1 cellular context compared by ENCODE assay signal in the genomic region with DNA sequence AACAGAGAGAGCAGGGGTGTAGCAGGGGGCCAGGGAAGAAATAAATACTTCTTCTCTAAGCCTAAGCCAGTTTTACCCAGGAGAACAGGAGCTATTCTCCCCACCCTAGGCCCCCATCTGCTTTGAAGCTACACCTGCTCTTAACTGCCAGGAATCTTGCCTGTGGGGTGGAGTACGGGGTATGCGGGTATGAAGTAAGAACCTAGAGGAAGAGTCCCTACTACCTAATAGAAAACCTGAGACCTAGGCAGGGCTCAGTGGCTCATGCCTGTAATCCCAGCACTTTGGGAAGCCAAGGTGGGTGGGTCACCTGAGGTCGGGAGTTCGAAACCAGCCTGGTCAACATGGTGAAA.
TF ChIP-seq lines count a peak whose summit lies in the region.

No MANE protein-coding gene starts in this region.

TF ChIP-seq in HepG2, 621 proteins besides CTCF, POLR2A, EP300 and RAD21:
- TF ChIP-seq, protein P1, sequence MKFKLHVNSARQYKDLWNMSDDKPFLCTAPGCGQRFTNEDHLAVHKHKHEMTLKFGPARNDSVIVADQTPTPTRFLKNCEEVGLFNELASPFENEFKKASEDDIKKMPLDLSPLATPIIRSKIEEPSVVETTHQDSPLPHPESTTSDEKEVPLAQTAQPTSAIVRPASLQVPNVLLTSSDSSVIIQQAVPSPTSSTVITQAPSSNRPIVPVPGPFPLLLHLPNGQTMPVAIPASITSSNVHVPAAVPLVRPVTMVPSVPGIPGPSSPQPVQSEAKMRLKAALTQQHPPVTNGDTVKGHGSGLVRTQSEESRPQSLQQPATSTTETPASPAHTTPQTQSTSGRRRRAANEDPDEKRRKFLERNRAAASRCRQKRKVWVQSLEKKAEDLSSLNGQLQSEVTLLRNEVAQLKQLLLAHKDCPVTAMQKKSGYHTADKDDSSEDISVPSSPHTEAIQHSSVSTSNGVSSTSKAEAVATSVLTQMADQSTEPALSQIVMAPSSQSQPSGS (CRISPR knock-in tag; IDR thresholded peaks at IDR 0.05) = no peak
- TF ChIP-seq, protein P2, sequence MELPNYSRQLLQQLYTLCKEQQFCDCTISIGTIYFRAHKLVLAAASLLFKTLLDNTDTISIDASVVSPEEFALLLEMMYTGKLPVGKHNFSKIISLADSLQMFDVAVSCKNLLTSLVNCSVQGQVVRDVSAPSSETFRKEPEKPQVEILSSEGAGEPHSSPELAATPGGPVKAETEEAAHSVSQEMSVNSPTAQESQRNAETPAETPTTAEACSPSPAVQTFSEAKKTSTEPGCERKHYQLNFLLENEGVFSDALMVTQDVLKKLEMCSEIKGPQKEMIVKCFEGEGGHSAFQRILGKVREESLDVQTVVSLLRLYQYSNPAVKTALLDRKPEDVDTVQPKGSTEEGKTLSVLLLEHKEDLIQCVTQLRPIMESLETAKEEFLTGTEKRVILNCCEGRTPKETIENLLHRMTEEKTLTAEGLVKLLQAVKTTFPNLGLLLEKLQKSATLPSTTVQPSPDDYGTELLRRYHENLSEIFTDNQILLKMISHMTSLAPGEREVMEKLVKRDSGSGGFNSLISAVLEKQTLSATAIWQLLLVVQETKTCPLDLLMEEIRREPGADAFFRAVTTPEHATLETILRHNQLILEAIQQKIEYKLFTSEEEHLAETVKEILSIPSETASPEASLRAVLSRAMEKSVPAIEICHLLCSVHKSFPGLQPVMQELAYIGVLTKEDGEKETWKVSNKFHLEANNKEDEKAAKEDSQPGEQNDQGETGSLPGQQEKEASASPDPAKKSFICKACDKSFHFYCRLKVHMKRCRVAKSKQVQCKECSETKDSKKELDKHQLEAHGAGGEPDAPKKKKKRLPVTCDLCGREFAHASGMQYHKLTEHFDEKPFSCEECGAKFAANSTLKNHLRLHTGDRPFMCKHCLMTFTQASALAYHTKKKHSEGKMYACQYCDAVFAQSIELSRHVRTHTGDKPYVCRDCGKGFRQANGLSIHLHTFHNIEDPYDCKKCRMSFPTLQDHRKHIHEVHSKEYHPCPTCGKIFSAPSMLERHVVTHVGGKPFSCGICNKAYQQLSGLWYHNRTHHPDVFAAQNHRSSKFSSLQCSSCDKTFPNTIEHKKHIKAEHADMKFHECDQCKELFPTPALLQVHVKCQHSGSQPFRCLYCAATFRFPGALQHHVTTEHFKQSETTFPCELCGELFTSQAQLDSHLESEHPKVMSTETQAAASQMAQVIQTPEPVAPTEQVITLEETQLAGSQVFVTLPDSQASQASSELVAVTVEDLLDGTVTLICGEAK (IDR thresholded peaks at IDR 0.05) = no peak
- TF ChIP-seq, protein P2 (CRISPR knock-in tag; IDR thresholded peaks at IDR 0.05) = 0 out of 2 replicates have a peak, but pooled peaks have one; percentile 42
